Comparison of ENCODE assay signal across 25 cellular contexts in the genomic region with DNA sequence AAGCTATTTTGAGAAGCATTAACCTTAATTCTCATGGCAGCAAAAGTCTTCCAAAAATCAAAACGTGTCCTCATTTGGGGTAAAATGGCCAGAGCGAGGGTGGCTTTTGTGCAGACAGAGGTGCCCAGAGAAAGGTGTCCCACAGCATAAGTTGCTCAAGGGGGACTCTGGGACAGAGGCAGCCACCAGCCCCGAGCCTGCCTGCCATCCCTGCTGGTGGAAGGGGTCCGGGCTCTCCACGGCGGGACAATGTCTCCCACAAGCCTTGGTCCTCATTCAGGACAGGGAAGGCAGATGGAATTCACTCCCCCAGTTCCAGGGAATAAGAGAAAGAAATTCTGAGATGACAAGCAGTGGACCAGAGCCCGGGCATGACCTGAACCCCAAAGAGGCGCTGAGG. TPM values are rescaled to one million over a fixed set of nuclear protein-coding genes. Genes with fewer than 3 reads are reported as not detected.
A peak's percentile ranks its signal among the peaks of the same experiment; 100 is the strongest.
DNase-seq lines count a peak whose midpoint lies in the region; ATAC-seq and TF ChIP-seq lines count a peak whose summit lies in the region.
"Had no signal": no experiment of that assay in that cellular context is flagged by ENCODE, and none has a peak within 500 bp of the region (broad histone marks: within the 10 kb centered on the region; RNA-seq: fewer than 3 reads in every experiment).

No MANE protein-coding gene starts in this region.

- no peak overlapping the region for H3K9ac ChIP-seq in mesendoderm (ENCODE audit: low read length)
- H3K9ac ChIP-seq: GM23248 had no signal

- H3K9me3 ChIP-seq in ectodermal cell (ENCODE audit: control insufficient read depth, low read length): no peaks in the 10 kb centered on the region
- no peaks in the 10 kb centered on the region for H3K9me3 ChIP-seq in testis
- H3K9me3 ChIP-seq: SJSA1 had no signal

- 92 to 93% methylated on average over 8 of the region's 8 CpGs for WGBS in ectodermal cell, 2 experiments
- no CpG with 5 or more reads among the region's 8 CpGs for WGBS in mesendoderm (ENCODE audit: extremely low coverage, insufficient coverage, low lambda C conversion rate)
- WGBS in testis, 2 donors: 82 to 86% methylated on average over 3 to 8 of the region's 8 CpGs

- H3K4me3 ChIP-seq in ectodermal cell (ENCODE audit: insufficient read depth, low read depth, low read length) (no peak overlapping the region), mesendoderm (ENCODE audit: low read length) (no peak overlapping the region), testis (no peak overlapping the region)
- H3K4me3 ChIP-seq: GM23248, MG63, SJSA1 had no signal

- no peak overlapping the region for H3K18ac ChIP-seq in mesendoderm (ENCODE audit: low read length)

- no peaks in the 10 kb centered on the region for H3K36me3 ChIP-seq in ectodermal cell (ENCODE audit: control insufficient read depth, insufficient read depth, low read length)
- no peaks in the 10 kb centered on the region for H3K36me3 ChIP-seq in mesendoderm (ENCODE audit: control insufficient read depth, insufficient read depth, low read length)
- no peaks in the 10 kb centered on the region for H3K36me3 ChIP-seq in testis (ENCODE audit: low read depth, missing control alignments)
- H3K36me3 ChIP-seq: MG63, SJSA1 had no signal

- no peak overlapping the region for H3K4me3 Mint-ChIP-seq in osteocyte (ENCODE audit: unreplicated experiment)
- H3K4me3 Mint-ChIP-seq: B cell; CD8-positive, alpha-beta memory T cell; H9 had no signal

- H3K27me3 ChIP-seq in ectodermal cell (ENCODE audit: control insufficient read depth, insufficient read depth, low read length, poor library complexity, severe bottlenecking): no peaks in the 10 kb centered on the region
- no peaks in the 10 kb centered on the region for H3K27me3 ChIP-seq in mesendoderm (ENCODE audit: insufficient read depth, low read length, poor library complexity)
- H3K27me3 ChIP-seq in testis: no peaks in the 10 kb centered on the region
- H3K27me3 ChIP-seq: MG63 had no signal

- no peak overlapping the region for H2BK15ac ChIP-seq in mesendoderm (replicated peaks; ENCODE audit: low read depth)

- no peak overlapping the region for H4K8ac ChIP-seq in mesendoderm (ENCODE audit: low read depth, low read length)

- TF ChIP-seq POLR2A in testis (IDR thresholded peaks at IDR 0.05): no peak

- no peaks in the 10 kb centered on the region for H3K79me1 ChIP-seq in mesendoderm (ENCODE audit: low read length)

- peak overlapping the region; percentile 97 for H3K27ac ChIP-seq in caudate nucleus (ENCODE audit: low read depth, low read length)
- peak overlapping the region; percentile 81 for H3K27ac ChIP-seq in ectodermal cell (ENCODE audit: insufficient read depth, low read depth, low read length, poor library complexity, severe bottlenecking)
- no peak overlapping the region for H3K27ac ChIP-seq in mesendoderm (ENCODE audit: low read depth, low read length)
- H3K27ac ChIP-seq in temporal lobe (ENCODE audit: low read depth, low read length): peak overlapping the region; percentile 97
- no peak overlapping the region for H3K27ac ChIP-seq in testis
- H3K27ac ChIP-seq: C4-2B, GM23248, SJSA1 had no signal

- intact Hi-C loops in testis (cut with DNase I; ENCODE audit: low total_unique reads): no loop called here

- no peak overlapping the region for H3K4ac ChIP-seq in mesendoderm (ENCODE audit: low read depth, low read length)

- H3K23ac ChIP-seq in mesendoderm (ENCODE audit: low read length): peak overlapping the region; percentile 45

- peaks cover 23% of the 10 kb centered on the region for H3K27me3 Mint-ChIP-seq in osteocyte (ENCODE audit: unreplicated experiment)

- H2BK120ac ChIP-seq in mesendoderm (ENCODE audit: low read depth, low read length): no peak overlapping the region

- no peaks in the 10 kb centered on the region for H3K4me1 Mint-ChIP-seq in osteocyte (ENCODE audit: unreplicated experiment)
- H3K4me1 Mint-ChIP-seq: B cell; CD8-positive, alpha-beta memory T cell had no signal

- peaks cover 4% of the 10 kb centered on the region for H3K9me3 Mint-ChIP-seq in osteocyte (ENCODE audit: unreplicated experiment)
- H3K9me3 Mint-ChIP-seq: H9 had no signal

- peaks cover 22% of the 10 kb centered on the region for H3K4me1 ChIP-seq in ectodermal cell (ENCODE audit: control insufficient read depth, insufficient read depth, low read length)
- H3K4me1 ChIP-seq in mesendoderm (ENCODE audit: control insufficient read depth, low read depth, low read length): no peaks in the 10 kb centered on the region
- H3K4me1 ChIP-seq in testis: no peaks in the 10 kb centered on the region

- peaks cover 2% of the 10 kb centered on the region for H3K36me3 Mint-ChIP-seq in osteocyte (ENCODE audit: unreplicated experiment)
- H3K36me3 Mint-ChIP-seq: CD8-positive, alpha-beta memory T cell had no signal

- H2AK5ac ChIP-seq in mesendoderm (ENCODE audit: low read length): no peak overlapping the region

- no peak overlapping the region for H2BK5ac ChIP-seq in mesendoderm (ENCODE audit: low read length)

- no peak overlapping the region for H3K4me2 ChIP-seq in mesendoderm (ENCODE audit: low read length)

- no peak for ATAC-seq in GM21447 (IDR thresholded peaks at IDR 0.05; ENCODE audit: unreplicated experiment)
- ATAC-seq: PC-3 had no signal

- DNase-seq in caudate nucleus (lab: John Stamatoyannopoulos, UW): peak in 5 of 61 donors; percentile 18 to 61 (median 51)
- no peak for DNase-seq in mesendoderm
- DNase-seq in ureter (ENCODE audit: low spot score): no peak
- DNase-seq in osteocyte (ENCODE audit: extremely low spot score, unreplicated experiment): no peak
- DNase-seq in testis: no peak
- DNase-seq: CD8-positive, alpha-beta memory T cell; DMS153; DND-41; GM23248; H9; IMR-90; KG1; MG63; NCI-H2029; NCI-H446; NCI-H524 treated with DMSO at 0.1 percent for 48 hours; NCI-H774; NK-92 treated with Interleukin-12 subunit alpha and Interleukin-12 subunit beta, amount 100 ng/mL, for 24 hours; PC-3 had no signal

- H3K56ac ChIP-seq in mesendoderm (ENCODE audit: low read length): no peak overlapping the region

- no peak overlapping the region for H3K27ac Mint-ChIP-seq in osteocyte (ENCODE audit: unreplicated experiment)
- H3K27ac Mint-ChIP-seq: B cell; CD8-positive, alpha-beta memory T cell had no signal

- H3K79me2 ChIP-seq in mesendoderm (ENCODE audit: control insufficient read depth, insufficient read depth, low read length): no peaks in the 10 kb centered on the region

- no peak for TF ChIP-seq CTCF in osteocyte (IDR thresholded peaks at IDR 0.05)
- TF ChIP-seq CTCF in testis (IDR thresholded peaks at IDR 0.05): no peak

- no peak overlapping the region for H4K5ac ChIP-seq in mesendoderm (ENCODE audit: low read length)

RNA-seq across cellular contexts. Expression of gene ARHGEF16, which starts 12.6 kb away (rescaled TPM):
- polyA plus RNA-seq in ectodermal cell (2013, experiment 1 of 4): 5.0 TPM
- 4.1 TPM for polyA plus RNA-seq in ectodermal cell (2013, experiment 2 of 4)
- 3.8 TPM for polyA plus RNA-seq in ectodermal cell (2013, experiment 3 of 4)
- 3.2 TPM for polyA plus RNA-seq in ectodermal cell (2013, experiment 4 of 4)
- polyA plus RNA-seq in mesendoderm (2013, experiment 1 of 2): 8.4 TPM
- 8.1 TPM for polyA plus RNA-seq in mesendoderm (2013, experiment 2 of 2)
- total RNA-seq in temporal lobe (0.25 TPM), ureter (28.5 TPM), osteocyte (3.2 and 4.3 TPM in 2 replicates), testis (10 to 100 TPM; 17.1 to 25.7 TPM)
- 5.7 TPM for polyA plus RNA-seq in testis (ENCODE audit: insufficient read depth, low read depth, low replicate concordance)
- total RNA-seq: CD8-positive, alpha-beta memory T cell; GM23248 had no signal
- polyA plus RNA-seq: GM23248 had no signal

Comparison
In these comparisons a context has a peak if more than half of its experiments do, and no peak if none do; other contexts are left out.
1. H3K27ac ChIP-seq: peak in caudate nucleus (single experiment), ectodermal cell (single experiment) and temporal lobe (single experiment); none in mesendoderm (single experiment) and testis (0 of 2).